8 cellular contexts compared by ENCODE assay signal in the genomic region with DNA sequence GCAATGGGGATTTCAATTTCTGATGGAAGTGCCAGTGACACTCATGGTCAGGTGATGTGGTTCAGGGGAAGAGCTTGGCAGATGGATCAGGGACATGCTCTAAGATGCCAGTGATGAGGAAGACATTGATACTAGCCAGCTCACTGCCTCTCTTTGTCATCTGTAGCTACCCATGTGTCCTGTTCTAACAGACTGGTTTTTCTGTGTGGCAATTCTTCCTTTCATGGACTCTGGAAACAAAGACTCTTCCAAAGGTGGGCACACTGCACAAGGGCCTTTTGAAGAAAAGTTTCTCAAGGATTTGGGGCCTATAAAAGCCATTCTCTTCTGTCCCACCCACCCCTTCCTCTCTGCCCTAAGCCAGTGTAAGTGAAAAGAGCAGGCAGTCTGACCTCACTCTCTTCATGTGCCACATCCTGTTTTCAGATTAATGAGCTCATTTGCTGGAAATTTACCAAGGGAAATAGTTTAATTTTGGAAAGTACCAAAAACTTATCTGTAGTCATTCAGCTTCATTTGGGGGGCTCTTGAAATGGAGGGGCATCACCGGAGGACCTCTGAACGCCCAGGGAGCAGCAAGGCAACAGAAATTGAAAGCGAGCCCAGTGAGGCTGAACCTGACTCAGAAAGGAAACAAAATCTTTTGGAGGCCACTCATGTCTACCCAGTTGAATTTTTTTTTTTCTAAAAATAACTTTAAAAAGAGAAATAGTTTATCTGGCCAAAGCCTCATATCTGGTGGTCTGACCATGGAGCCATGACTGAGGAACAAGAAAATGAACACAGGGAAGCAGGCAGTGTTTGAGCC. TPM values are rescaled to one million over a fixed set of nuclear protein-coding genes. Genes with fewer than 3 reads are reported as not detected.
DNase-seq lines count a peak whose midpoint lies in the region; ATAC-seq and TF ChIP-seq lines count a peak whose summit lies in the region.

No MANE protein-coding gene starts in this region.

- peak overlapping the region in 1 of 2 donors; percentile 17 for H3K4me3 ChIP-seq in CD4-positive, alpha-beta memory T cell (ENCODE audit: low read length in 2 of 2)
- H3K4me3 ChIP-seq in cardiac fibroblast (replicated peaks in 1 of 2; ENCODE audit: low read depth in 2 of 2, low read length in 2 of 2), result no peak overlapping the region

- peak overlapping the region; percentile 95 for H3K27ac ChIP-seq in CD4-positive, alpha-beta memory T cell (ENCODE audit: low read depth, low read length)

- no peaks in the 10 kb centered on the region for H3K27me3 ChIP-seq in CD4-positive, alpha-beta memory T cell (ENCODE audit: insufficient read depth, low read length)

- H3K9me3 Mint-ChIP-seq in CD4-positive, alpha-beta memory T cell, result no peaks in the 10 kb centered on the region
- no peaks in the 10 kb centered on the region for H3K9me3 Mint-ChIP-seq in natural killer cell

- no peak for TF ChIP-seq CTCF in cardiac fibroblast (IDR thresholded peaks at IDR 0.05; ENCODE audit: low read depth, low read length)
- TF ChIP-seq CTCF in natural killer cell (IDR thresholded peaks at IDR 0.05), result no peak

- POLR2A ChIA-PET in CD4-positive, alpha-beta memory T cell (lab: Charles Lee; ENCODE audit: partially characterized antibody), result interaction anchor here (0.9 to 62.9 kb wide), 8 partner anchors 39 to 240 kb away, joined by 3 to 5577 read pairs (median 5); a partner anchor contains a TSS

- peak overlapping the region; percentile 96 to 100 (median 99) for H3K27ac Mint-ChIP-seq in CD4-positive, alpha-beta memory T cell
- H3K27ac Mint-ChIP-seq in natural killer cell, result peak overlapping the region; percentile 98 to 99

- peaks cover 87% of the 10 kb centered on the region for H3K4me1 ChIP-seq in CD4-positive, alpha-beta memory T cell (ENCODE audit: insufficient read depth, low read length)

- peak; percentile 13 for TF ChIP-seq POLR2A in GM19099 (IDR thresholded peaks at IDR 0.05; ENCODE audit: extremely low read depth, insufficient read length, low read depth)

- DNase-seq in CD4-positive, alpha-beta memory T cell, result peak; percentile 78 to 87 (median 79)
- peak; percentile 53 for DNase-seq in T follicular helper cell (ENCODE audit: low read depth)
- DNase-seq in cardiac fibroblast (ENCODE audit: low read depth in 2 of 2), result peak; percentile 80 to 87
- DNase-seq in natural killer cell, result peak; percentile 53
- DNase-seq in NCI-H187 treated with DMSO at 0.1 percent for 48 hours (lab: John Stamatoyannopoulos, UW), result no peak
- no peak for DNase-seq in HuH-7.5 (ENCODE audit: low spot score)

- intact Hi-C loops in CD4-positive, alpha-beta memory T cell (cut with micrococcal nuclease), result loop anchor here (1.0 kb wide), 3 partner anchors 41 to 63 kb away; no protein-coding TSS in a partner anchor
- intact Hi-C loops in natural killer cell (cut with micrococcal nuclease), result no loop called here

- peaks cover 65 to 90% (median 76%) of the 10 kb centered on the region in 4 donors for H3K4me1 Mint-ChIP-seq in CD4-positive, alpha-beta memory T cell
- peaks cover 68 to 79% of the 10 kb centered on the region in 2 donors for H3K4me1 Mint-ChIP-seq in natural killer cell

- CTCF ChIA-PET in CD4-positive, alpha-beta memory T cell (lab: Charles Lee; ENCODE audit: partially characterized antibody), result interaction anchor here (0.9 to 11.6 kb wide), 10 partner anchors 9 to 139 kb away, joined by 3 to 254 read pairs (median 6); a partner anchor contains a TSS

- H3K9me3 ChIP-seq in CD4-positive, alpha-beta memory T cell (ENCODE audit: control insufficient read depth in 1 of 2, low read length in 2 of 2), result no peaks in the 10 kb centered on the region

- peaks cover 0 to 7% of the 10 kb centered on the region in 2 donors for H3K36me3 Mint-ChIP-seq in CD4-positive, alpha-beta memory T cell
- no peaks in the 10 kb centered on the region for H3K36me3 Mint-ChIP-seq in natural killer cell

- peak overlapping the region; percentile 53 to 95 (median 79) for H3K4me3 Mint-ChIP-seq in CD4-positive, alpha-beta memory T cell
- peak overlapping the region; percentile 90 for H3K4me3 Mint-ChIP-seq in natural killer cell

- ATAC-seq in HG03280 (IDR thresholded peaks at IDR 0.05; ENCODE audit: unreplicated experiment), result peak; percentile 39
- peak; percentile 66 to 82 (median 75) for ATAC-seq in natural killer cell

- no peaks in the 10 kb centered on the region for H3K36me3 ChIP-seq in CD4-positive, alpha-beta memory T cell (ENCODE audit: insufficient read depth, low read length)

- H3K27me3 Mint-ChIP-seq in CD4-positive, alpha-beta memory T cell, result no peaks in the 10 kb centered on the region
- no peaks in the 10 kb centered on the region for H3K27me3 Mint-ChIP-seq in natural killer cell (ENCODE audit: low read depth in 2 of 2)

RNA-seq across cellular contexts. Expression of a gene that starts 4.9 kb away (rescaled TPM):
- total RNA-seq in CD4-positive, alpha-beta memory T cell, result 100 to 1,000 TPM; 174 to 181 TPM
- polyA plus RNA-seq in CD4-positive, alpha-beta memory T cell, result 10 to 100 TPM in 1 of 2 donors, 1 to 10 TPM in 1; 7.8 to 14.4 TPM
- total RNA-seq in natural killer cell, result 10 to 100 TPM; 23.4 to 33.9 (median 30.5) TPM

RNA-seq across cellular contexts. Expression of a gene that starts 54.5 kb away (rescaled TPM):
- 100 to 1,000 TPM; 194 to 201 TPM for total RNA-seq in CD4-positive, alpha-beta memory T cell
- polyA plus RNA-seq in CD4-positive, alpha-beta memory T cell, result 10 to 100 TPM; 15.4 to 17.8 TPM
- total RNA-seq in natural killer cell, result 10 to 100 TPM; 34.1 to 54.0 (median 47.8) TPM

Comparison
In these comparisons a context has a peak if more than half of its experiments do, and no peak if none do; other contexts are left out.
1. DNase-seq: peak in CD4-positive, alpha-beta memory T cell (5 of 5), T follicular helper cell (single experiment), cardiac fibroblast (2 of 2) and natural killer cell (single experiment); none in NCI-H187 treated with DMSO at 0.1 percent for 48 hours (single experiment) and HuH-7.5 (single experiment).
2. RNA of a gene that starts 4.9 kb away (total RNA-seq): 174 to 181 TPM in CD4-positive, alpha-beta memory T cell; 23.4 to 33.9 TPM in natural killer cell; every median in the first group is over 4 times any median in the second.